In genomic region chr1:91633438-91633837, GRCh38 we compare ENCODE assay signal across 26 cellular contexts.
"Had no signal": no experiment of that assay in that cellular context is flagged by ENCODE, and none has a peak within 500 bp of the region (broad histone marks: within the 10 kb centered on the region; RNA-seq: fewer than 3 reads in every experiment).

No MANE protein-coding gene starts in this region.

- H3K4me3 Mint-ChIP-seq: activated CD8-positive, alpha-beta memory T cell treated with anti-CD3 and anti-CD28 coated beads, Interleukin-2, amount 10 ng/mL, durations not matched to agents 7 days and 5 days; activated naive CD4-positive, alpha-beta T cell treated with anti-CD3 and anti-CD28 coated beads, Interleukin-2, amount 50 U/mL, for 24 hours; activated T-cell treated with anti-CD3 and anti-CD28 coated beads, Interleukin-2, amount 50 U/mL, for 24 hours; activated T-helper 1 cell treated with anti-CD3 and anti-CD28 coated beads, Interleukin-12 subunit alpha, Interleukin-12 subunit beta, Interleukin-2, Interleukin-4 antibody, amounts not matched to agents 30 ng/mL and 10 ng/mL and 1 ng/mL, durations not matched to agents 14 hours and 24 hours and 36 hours had no signal

- ATAC-seq: activated CD8-positive, alpha-beta memory T cell treated with anti-CD3 and anti-CD28 coated beads, Interleukin-2, amount 10 ng/mL, durations not matched to agents 7 days and 5 days; body of pancreas; SK-N-SH treated with all-trans-retinoic acid at 6 μM for 48 hours had no signal

- H3K27me3 Mint-ChIP-seq: activated CD8-positive, alpha-beta memory T cell treated with anti-CD3 and anti-CD28 coated beads, Interleukin-2, amount 10 ng/mL, durations not matched to agents 7 days and 5 days; activated naive CD4-positive, alpha-beta T cell treated with anti-CD3 and anti-CD28 coated beads, Interleukin-2, amount 50 U/mL, for 24 hours; activated T-cell treated with anti-CD3 and anti-CD28 coated beads, Interleukin-2, amount 50 U/mL, for 24 hours had no signal

- H3K27ac Mint-ChIP-seq: activated CD8-positive, alpha-beta memory T cell treated with anti-CD3 and anti-CD28 coated beads, Interleukin-2, amount 10 ng/mL, durations not matched to agents 7 days and 5 days; activated naive CD4-positive, alpha-beta T cell treated with anti-CD3 and anti-CD28 coated beads, Interleukin-2, amount 50 U/mL, for 24 hours; activated T-cell treated with anti-CD3 and anti-CD28 coated beads, Interleukin-2, amount 50 U/mL, for 24 hours; activated T-helper 1 cell treated with anti-CD3 and anti-CD28 coated beads, Interleukin-12 subunit alpha, Interleukin-12 subunit beta, Interleukin-2, Interleukin-4 antibody, amounts not matched to agents 30 ng/mL and 10 ng/mL and 1 ng/mL, durations not matched to agents 14 hours and 24 hours and 36 hours had no signal

- H3K36me3 ChIP-seq: ascending aorta, MG63, Peyer's patch, SJSA1 had no signal

- H3K4me2 ChIP-seq: KMS-11 had no signal

- DNase-seq: activated CD4-positive, alpha-beta T cell treated with anti-CD3 and anti-CD28 coated beads for 48 hours; activated CD4-positive, alpha-beta T cell treated with anti-CD3 and anti-CD28 coated beads, Interleukin-2, amount 50 U/mL, for 48 hours; activated CD4-positive, CD25-positive, alpha-beta regulatory T cell treated with anti-CD3 and anti-CD28 coated beads, Interleukin-2, amount 50 U/mL, for 72 hours; activated CD8-positive, alpha-beta memory T cell treated with anti-CD3 and anti-CD28 coated beads, Interleukin-2, amount 10 ng/mL, durations not matched to agents 7 days and 5 days; activated effector memory CD4-positive, alpha-beta T cell treated with Interleukin-2 at 50 U/mL for 16 hours; activated naive CD4-positive, alpha-beta T cell; activated T-cell treated with anti-CD3 and anti-CD28 coated beads, Interleukin-2, amount 50 U/mL, for 24 hours; amniotic stem cell; body of pancreas; central memory CD4-positive, alpha-beta T cell; MG63; NCI-H1105; NCI-H1436 treated with DMSO at 0.1 percent for 48 hours; NCI-H187; NCI-H2081; NCI-H446; NCI-H524; Peyer's patch; SHP77; SW 1271 had no signal

- H3K27ac ChIP-seq: ascending aorta, body of pancreas, KMS-11, Peyer's patch, SJSA1 had no signal

- H3K4me1 ChIP-seq: ascending aorta, body of pancreas, Peyer's patch, SJSA1 had no signal

- H3K9me3 Mint-ChIP-seq: activated naive CD4-positive, alpha-beta T cell treated with anti-CD3 and anti-CD28 coated beads, Interleukin-2, amount 50 U/mL, for 24 hours; activated T-cell treated with anti-CD3 and anti-CD28 coated beads, Interleukin-2, amount 50 U/mL, for 24 hours; activated T-helper 1 cell treated with anti-CD3 and anti-CD28 coated beads, Interleukin-12 subunit alpha, Interleukin-12 subunit beta, Interleukin-2, Interleukin-4 antibody, amounts not matched to agents 30 ng/mL and 10 ng/mL and 1 ng/mL, durations not matched to agents 14 hours and 24 hours and 36 hours had no signal

- H3K4me3 ChIP-seq: ascending aorta, body of pancreas, MG63, Peyer's patch, SJSA1 had no signal

- H3K9ac ChIP-seq: KMS-11 had no signal

- H3K36me3 Mint-ChIP-seq: activated naive CD4-positive, alpha-beta T cell treated with anti-CD3 and anti-CD28 coated beads, Interleukin-2, amount 50 U/mL, for 24 hours had no signal

- H3K4me1 Mint-ChIP-seq: activated naive CD4-positive, alpha-beta T cell treated with anti-CD3 and anti-CD28 coated beads, Interleukin-2, amount 50 U/mL, for 24 hours had no signal

- H3K27me3 ChIP-seq: ascending aorta, body of pancreas, MG63, Peyer's patch, SJSA1 had no signal

- H3K9me3 ChIP-seq: ascending aorta, body of pancreas, MG63, Peyer's patch, SJSA1 had no signal
